24 cellular contexts compared by ENCODE assay signal in the genomic region with DNA sequence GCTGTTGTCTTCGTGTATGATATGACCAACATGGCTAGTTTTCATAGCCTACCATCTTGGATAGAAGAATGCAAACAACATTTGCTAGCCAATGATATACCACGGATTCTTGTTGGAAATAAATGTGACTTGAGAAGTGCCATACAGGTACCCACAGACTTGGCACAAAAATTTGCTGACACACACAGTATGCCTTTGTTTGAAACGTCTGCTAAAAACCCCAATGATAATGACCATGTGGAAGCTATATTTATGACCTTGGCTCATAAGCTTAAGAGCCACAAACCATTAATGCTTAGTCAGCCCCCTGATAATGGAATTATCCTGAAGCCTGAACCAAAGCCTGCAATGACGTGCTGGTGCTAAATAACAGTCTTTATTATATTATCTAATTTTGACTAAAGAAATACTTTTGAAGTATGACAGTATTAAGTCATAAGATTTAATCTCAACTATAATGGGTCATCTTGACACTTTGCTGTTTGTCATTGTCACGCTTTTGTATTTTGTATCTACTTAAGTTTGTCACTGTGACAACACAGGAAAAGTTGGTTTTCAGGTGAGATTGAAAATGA.
"Had no signal": no experiment of that assay in that cellular context is flagged by ENCODE, and none has a peak within 500 bp of the region (broad histone marks: within the 10 kb centered on the region; RNA-seq: fewer than 3 reads in every experiment).

No MANE protein-coding gene starts in this region.

- H3K4me1 Mint-ChIP-seq: mesothelial cell of epicardium, neural progenitor cell had no signal

- H3K4me3 ChIP-seq: hepatocyte, left ventricle myocardium inferior, lower lobe of right lung, neural progenitor cell, pancreas, suprapubic skin, thyroid gland had no signal

- H3K9me3 ChIP-seq: lower lobe of right lung, pancreas, suprapubic skin, thyroid gland had no signal

- H3K4me2 ChIP-seq: hepatocyte, neural progenitor cell had no signal

- H3K4me3 Mint-ChIP-seq: memory B cell; mesothelial cell of epicardium; natural killer cell treated with Interleukin-12 subunit alpha and Interleukin-12 subunit beta and Interleukin-15 and Interleukin-18, amount 100 ng/mL, for 72 hours; neural progenitor cell; stimulated activated effector memory CD8-positive, alpha-beta T cell treated with anti-CD3 and anti-CD28 coated beads, Interleukin-12 subunit alpha, Interleukin-12 subunit beta, amount 100 ng/mL, for 72 hours; type B pancreatic cell had no signal

- H3K27me3 ChIP-seq: hepatocyte, neural progenitor cell, pancreas, suprapubic skin, thyroid gland had no signal

- H3K27me3 Mint-ChIP-seq: memory B cell; natural killer cell treated with Interleukin-12 subunit alpha and Interleukin-12 subunit beta and Interleukin-15 and Interleukin-18, amount 100 ng/mL, for 72 hours; progenitor cell of endocrine pancreas; type B pancreatic cell had no signal

- DNase-seq: effector CD8-positive, alpha-beta T cell; foreskin melanocyte; head of caudate nucleus; kidney; left cardiac atrium; left ventricle myocardium inferior; lower lobe of right lung; occipital lobe; pancreas; right cardiac atrium; stimulated activated CD4-positive, alpha-beta T cell treated with anti-CD3 and anti-CD28 coated beads, Interleukin-4, amount 100 ng/mL, for 1 hour; stimulated activated CD8-positive, alpha-beta memory T cell treated with anti-CD3 and anti-CD28 coated beads, Interleukin-4, amount 100 ng/mL, for 48 hours; stimulated activated naive CD8-positive, alpha-beta T cell treated with anti-CD3 and anti-CD28 coated beads, Interleukin-15, Interleukin-2, amounts not matched to agents 100 U/mL and 50 U/mL, for 24 hours; thyroid gland had no signal

- FAIRE-seq: kidney, urothelium cell line had no signal

- H3K9ac ChIP-seq: neural progenitor cell had no signal

- H3K9me3 Mint-ChIP-seq: type B pancreatic cell had no signal

- H3K27ac ChIP-seq: hepatocyte, left ventricle myocardium inferior, lower lobe of right lung, neural progenitor cell, pancreas, suprapubic skin, thyroid gland had no signal

- ATAC-seq: left cardiac atrium; lower lobe of right lung; natural killer cell treated with Interleukin-12 subunit alpha and Interleukin-12 subunit beta and Interleukin-15 and Interleukin-18, amount 100 ng/mL, for 72 hours; pancreas; right cardiac atrium; stimulated activated effector memory CD8-positive, alpha-beta T cell treated with anti-CD3 and anti-CD28 coated beads, Interleukin-12 subunit alpha, Interleukin-12 subunit beta, amount 100 ng/mL, for 72 hours; stimulated activated naive CD8-positive, alpha-beta T cell treated with anti-CD3 and anti-CD28 coated beads, Interleukin-15, Interleukin-2, amounts not matched to agents 100 U/mL and 50 U/mL, for 24 hours had no signal

- H3K27ac Mint-ChIP-seq: mesothelial cell of epicardium; natural killer cell treated with Interleukin-12 subunit alpha and Interleukin-12 subunit beta and Interleukin-15 and Interleukin-18, amount 100 ng/mL, for 72 hours; neural progenitor cell; progenitor cell of endocrine pancreas; stimulated activated effector memory CD8-positive, alpha-beta T cell treated with anti-CD3 and anti-CD28 coated beads, Interleukin-12 subunit alpha, Interleukin-12 subunit beta, amount 100 ng/mL, for 72 hours; type B pancreatic cell had no signal

- H3K4me1 ChIP-seq: neural progenitor cell, suprapubic skin had no signal

- H2AFZ ChIP-seq: hepatocyte, neural progenitor cell had no signal
